In genomic region chr4:94575652-94576051, GRCh38 we compare ENCODE assay signal across 25 cellular contexts.
DNase-seq lines count a peak whose midpoint lies in the region; ATAC-seq and TF ChIP-seq lines count a peak whose summit lies in the region.
"Had no signal": no experiment of that assay in that cellular context is flagged by ENCODE, and none has a peak within 500 bp of the region (broad histone marks: within the 10 kb centered on the region; RNA-seq: fewer than 3 reads in every experiment).

No MANE protein-coding gene starts in this region.

- intact Hi-C loops in gastrocnemius medialis (cut with DNase I; ENCODE audit: low total_unique reads), result no loop called here
- intact Hi-C loops in esophagus muscularis mucosa (cut with DNase I), result no loop called here

- no peaks in the 10 kb centered on the region for H3K27me3 ChIP-seq in HUES64 (ENCODE audit: insufficient read depth, low read length)
- no peaks in the 10 kb centered on the region for H3K27me3 ChIP-seq in gastrocnemius medialis
- H3K27me3 ChIP-seq in esophagus muscularis mucosa, result no peaks in the 10 kb centered on the region
- H3K27me3 ChIP-seq in brain microvascular endothelial cell (replicated peaks), result no peaks in the 10 kb centered on the region
- H3K27me3 ChIP-seq: spleen had no signal

- 0 out of 2 replicates have a peak overlapping the region, but pooled peaks have one; percentile 2 for H3K27ac ChIP-seq in HUES64 (ENCODE audit: low read depth, low read length)
- peak overlapping the region; percentile 40 to 43 for H3K27ac ChIP-seq in coronary artery
- peak overlapping the region in 3 of 4 donors; percentile 15 to 52 (median 19) for H3K27ac ChIP-seq in gastrocnemius medialis
- H3K27ac ChIP-seq in esophagus muscularis mucosa (replicated peaks in 1 of 4), result no peak overlapping the region
- no peak overlapping the region for H3K27ac ChIP-seq in brain microvascular endothelial cell
- H3K27ac ChIP-seq: HL-60, spleen had no signal

- H3K4me1 ChIP-seq in HUES64 (ENCODE audit: insufficient read depth, low read length), result peaks cover 30% of the 10 kb centered on the region
- peaks cover 59 to 66% of the 10 kb centered on the region in 2 donors for H3K4me1 ChIP-seq in gastrocnemius medialis
- H3K4me1 ChIP-seq in esophagus muscularis mucosa, result peaks cover 33 to 61% (median 42%) of the 10 kb centered on the region in 4 donors

- H3K9me3 ChIP-seq in HUES64 (ENCODE audit: insufficient read depth, low read depth, low read length), result no peaks in the 10 kb centered on the region
- no peaks in the 10 kb centered on the region for H3K9me3 ChIP-seq in gastrocnemius medialis
- H3K9me3 ChIP-seq in esophagus muscularis mucosa, result no peaks in the 10 kb centered on the region
- H3K9me3 ChIP-seq: Caco-2, spleen had no signal

- DNase-seq in coronary artery (ENCODE audit: low spot score) (no peak), iPS-NIHi11 (ENCODE audit: low spot score) (peak; percentile 10), gastrocnemius medialis (no peak), esophagus muscularis mucosa (ENCODE audit: extremely low spot score) (no peak), brain microvascular endothelial cell (no peak)
- DNase-seq in activated T-cell treated with anti-CD3 and anti-CD28 coated beads, Interleukin-2, amount 50 U/mL, for 72 hours, result no peak
- DNase-seq: activated CD4-positive, alpha-beta T cell treated with anti-CD3 and anti-CD28 coated beads for 36 hours; Caco-2; DND-41; erythroblast; foreskin melanocyte; left cardiac atrium; NCI-H1694; NCI-H2227 treated with DMSO at 0.1 percent for 48 hours; NCI-H774; spleen; stimulated activated CD4-positive, alpha-beta T cell treated with anti-CD3 and anti-CD28 coated beads, Interleukin-4, amount 100 ng/mL, for 4 hours; SW 1271 had no signal

- in situ Hi-C loops in gastrocnemius medialis (cut with MboI; ENCODE audit: low sequenced_read_pairs in 4 of 4), result no loop called here
- in situ Hi-C loops in brain microvascular endothelial cell (cut with HindIII; ENCODE audit: low pct_ligation_motif_present, low sequenced_read_pairs), result no loop called here

- no peaks in the 10 kb centered on the region for H3K9me3 Mint-ChIP-seq in activated T-cell treated with anti-CD3 and anti-CD28 coated beads, Interleukin-2, amount 50 U/mL, for 72 hours
- H3K9me3 Mint-ChIP-seq: activated T-helper 1 cell treated with anti-CD3 and anti-CD28 coated beads, Interleukin-12 subunit alpha, Interleukin-12 subunit beta, Interleukin-2, Interleukin-4 antibody, amounts not matched to agents 30 ng/mL and 10 ng/mL and 1 ng/mL, durations not matched to agents 14 hours and 24 hours and 36 hours; mesothelial cell of epicardium had no signal

- no peaks in the 10 kb centered on the region for H3K27me3 Mint-ChIP-seq in activated T-cell treated with anti-CD3 and anti-CD28 coated beads, Interleukin-2, amount 50 U/mL, for 72 hours (ENCODE audit: low read depth)
- H3K27me3 Mint-ChIP-seq: activated CD4-positive, alpha-beta T cell treated with anti-CD3 and anti-CD28 coated beads for 36 hours; activated naive CD8-positive, alpha-beta T cell; B cell had no signal

- WGBS in HUES64, result 80% methylated on average over 10 of the region's 10 CpGs
- WGBS in esophagus muscularis mucosa, result 90% methylated on average over 10 of the region's 10 CpGs

- H3K4me1 Mint-ChIP-seq in activated T-cell treated with anti-CD3 and anti-CD28 coated beads, Interleukin-2, amount 50 U/mL, for 72 hours (ENCODE audit: low read depth), result no peaks in the 10 kb centered on the region
- H3K4me1 Mint-ChIP-seq: activated CD4-positive, alpha-beta T cell treated with anti-CD3 and anti-CD28 coated beads for 36 hours; B cell had no signal

- H3K36me3 ChIP-seq in HUES64 (ENCODE audit: insufficient read depth, low read length) (no peaks in the 10 kb centered on the region), gastrocnemius medialis (peaks cover 0 to 12% of the 10 kb centered on the region in 2 donors), esophagus muscularis mucosa (peaks cover 0 to 19% (median 9%) of the 10 kb centered on the region in 4 donors), brain microvascular endothelial cell (replicated peaks) (peaks cover 17% of the 10 kb centered on the region)

- H3K9ac ChIP-seq in HUES64 (ENCODE audit: low read depth, low read length), result no peak overlapping the region

- TF ChIP-seq POLR2A in gastrocnemius medialis (IDR thresholded peaks at IDR 0.05) (no peak), esophagus muscularis mucosa (IDR thresholded peaks at IDR 0.05; ENCODE audit: low read depth) (no peak)

- ATAC-seq in gastrocnemius medialis (no peak), HG03354 (IDR thresholded peaks at IDR 0.05; ENCODE audit: poor library complexity, severe bottlenecking, unreplicated experiment) (no peak)
- ATAC-seq in activated T-cell treated with anti-CD3 and anti-CD28 coated beads, Interleukin-2, amount 50 U/mL, for 72 hours (replicated peaks in 1 of 2), result no peak
- ATAC-seq: activated CD4-positive, alpha-beta T cell treated with anti-CD3 and anti-CD28 coated beads for 36 hours had no signal

- H3K4me3 ChIP-seq in HUES64 (ENCODE audit: low read length) (no peak overlapping the region), coronary artery (peak overlapping the region; percentile 22), gastrocnemius medialis (no peak overlapping the region), esophagus muscularis mucosa (no peak overlapping the region), brain microvascular endothelial cell (ENCODE audit: low read depth, low read length) (no peak overlapping the region)
- H3K4me3 ChIP-seq: spleen had no signal

- no peak overlapping the region for H3K27ac Mint-ChIP-seq in activated T-cell treated with anti-CD3 and anti-CD28 coated beads, Interleukin-2, amount 50 U/mL, for 72 hours
- H3K27ac Mint-ChIP-seq: activated CD4-positive, alpha-beta T cell treated with anti-CD3 and anti-CD28 coated beads for 36 hours; activated naive CD8-positive, alpha-beta T cell; activated T-helper 1 cell treated with anti-CD3 and anti-CD28 coated beads, Interleukin-12 subunit alpha, Interleukin-12 subunit beta, Interleukin-2, Interleukin-4 antibody, amounts not matched to agents 30 ng/mL and 10 ng/mL and 1 ng/mL, durations not matched to agents 14 hours and 24 hours and 36 hours; B cell had no signal

- no peak for TF ChIP-seq EP300 in esophagus muscularis mucosa (IDR thresholded peaks at IDR 0.05)

- TF ChIP-seq CTCF in coronary artery (IDR thresholded peaks at IDR 0.05) (no peak), gastrocnemius medialis (IDR thresholded peaks at IDR 0.05 in 4 of 5, conservative IDR thresholded peaks at IDR 0.05 in 1 of 5) (no peak), esophagus muscularis mucosa (IDR thresholded peaks at IDR 0.05) (no peak), brain microvascular endothelial cell (IDR thresholded peaks at IDR 0.05; ENCODE audit: low read depth, low read length, missing control alignments) (no peak)

- no peaks in the 10 kb centered on the region for H3K36me3 Mint-ChIP-seq in activated T-cell treated with anti-CD3 and anti-CD28 coated beads, Interleukin-2, amount 50 U/mL, for 72 hours (ENCODE audit: insufficient read depth in 2 of 2)

- H3K4me3 Mint-ChIP-seq in activated T-cell treated with anti-CD3 and anti-CD28 coated beads, Interleukin-2, amount 50 U/mL, for 72 hours, result no peak overlapping the region
- H3K4me3 Mint-ChIP-seq: activated CD4-positive, alpha-beta T cell treated with anti-CD3 and anti-CD28 coated beads for 36 hours; activated naive CD8-positive, alpha-beta T cell; activated T-helper 1 cell treated with anti-CD3 and anti-CD28 coated beads, Interleukin-12 subunit alpha, Interleukin-12 subunit beta, Interleukin-2, Interleukin-4 antibody, amounts not matched to agents 30 ng/mL and 10 ng/mL and 1 ng/mL, durations not matched to agents 14 hours and 24 hours and 36 hours; B cell; mesothelial cell of epicardium had no signal

Comparison
In these comparisons a context has a peak if more than half of its experiments do, and no peak if none do; other contexts are left out.
1. H3K27ac ChIP-seq: peak in HUES64 (single experiment), coronary artery (2 of 2) and gastrocnemius medialis (3 of 4); none in esophagus muscularis mucosa (0 of 4) and brain microvascular endothelial cell (single experiment).